In genomic region chr3:61591300-61591699, GRCh38 we compare ENCODE assay signal across 2 cellular contexts.
TF ChIP-seq lines count a peak whose summit lies in the region.

No MANE protein-coding gene starts in this region.

TF ChIP-seq in GM23338, 12 proteins besides CTCF, POLR2A, EP300 and RAD21:
- TF ChIP-seq POLR2AphosphoS5 (IDR thresholded peaks at IDR 0.05; ENCODE audit: low read depth) (no peak), NANOG (IDR thresholded peaks at IDR 0.05; ENCODE audit: borderline replicate concordance) (no peak), EZH2phosphoT487 (IDR thresholded peaks at IDR 0.05; ENCODE audit: unreplicated experiment) (no peak), JUNB (IDR thresholded peaks at IDR 0.05; ENCODE audit: unreplicated experiment) (no peak), CREB1 (CRISPR knock-in tag; IDR thresholded peaks at IDR 0.05; ENCODE audit: low read depth) (no peak), STAT1 (IDR thresholded peaks at IDR 0.05; ENCODE audit: unreplicated experiment) (no peak), ZNF331 (CRISPR knock-in tag; IDR thresholded peaks at IDR 0.05; ENCODE audit: low read depth) (no peak)
- TF ChIP-seq, protein P1, sequence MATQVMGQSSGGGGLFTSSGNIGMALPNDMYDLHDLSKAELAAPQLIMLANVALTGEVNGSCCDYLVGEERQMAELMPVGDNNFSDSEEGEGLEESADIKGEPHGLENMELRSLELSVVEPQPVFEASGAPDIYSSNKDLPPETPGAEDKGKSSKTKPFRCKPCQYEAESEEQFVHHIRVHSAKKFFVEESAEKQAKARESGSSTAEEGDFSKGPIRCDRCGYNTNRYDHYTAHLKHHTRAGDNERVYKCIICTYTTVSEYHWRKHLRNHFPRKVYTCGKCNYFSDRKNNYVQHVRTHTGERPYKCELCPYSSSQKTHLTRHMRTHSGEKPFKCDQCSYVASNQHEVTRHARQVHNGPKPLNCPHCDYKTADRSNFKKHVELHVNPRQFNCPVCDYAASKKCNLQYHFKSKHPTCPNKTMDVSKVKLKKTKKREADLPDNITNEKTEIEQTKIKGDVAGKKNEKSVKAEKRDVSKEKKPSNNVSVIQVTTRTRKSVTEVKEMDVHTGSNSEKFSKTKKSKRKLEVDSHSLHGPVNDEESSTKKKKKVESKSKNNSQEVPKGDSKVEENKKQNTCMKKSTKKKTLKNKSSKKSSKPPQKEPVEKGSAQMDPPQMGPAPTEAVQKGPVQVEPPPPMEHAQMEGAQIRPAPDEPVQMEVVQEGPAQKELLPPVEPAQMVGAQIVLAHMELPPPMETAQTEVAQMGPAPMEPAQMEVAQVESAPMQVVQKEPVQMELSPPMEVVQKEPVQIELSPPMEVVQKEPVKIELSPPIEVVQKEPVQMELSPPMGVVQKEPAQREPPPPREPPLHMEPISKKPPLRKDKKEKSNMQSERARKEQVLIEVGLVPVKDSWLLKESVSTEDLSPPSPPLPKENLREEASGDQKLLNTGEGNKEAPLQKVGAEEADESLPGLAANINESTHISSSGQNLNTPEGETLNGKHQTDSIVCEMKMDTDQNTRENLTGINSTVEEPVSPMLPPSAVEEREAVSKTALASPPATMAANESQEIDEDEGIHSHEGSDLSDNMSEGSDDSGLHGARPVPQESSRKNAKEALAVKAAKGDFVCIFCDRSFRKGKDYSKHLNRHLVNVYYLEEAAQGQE (IDR thresholded peaks at IDR 0.05; ENCODE audit: unreplicated experiment) = no peak

TF ChIP-seq in IMR-90, 13 proteins besides CTCF, POLR2A, EP300 and RAD21:
- TF ChIP-seq MXI1 (IDR thresholded peaks at IDR 0.05; ENCODE audit: borderline replicate concordance, low read depth, low read length) (no peak), MAFK (IDR thresholded peaks at IDR 0.05; ENCODE audit: low read depth, low read length) (no peak), RCOR1 (IDR thresholded peaks at IDR 0.05; ENCODE audit: insufficient replicate concordance, low read length) (no peak), NFE2L2 (IDR thresholded peaks at IDR 0.05; ENCODE audit: low read depth, low read length) (no peak), CEBPB (IDR thresholded peaks at IDR 0.05; ENCODE audit: low read depth, low read length) (no peak), SMC3 (IDR thresholded peaks at IDR 0.05; ENCODE audit: low read depth, low read length) (no peak), FOS (IDR thresholded peaks at IDR 0.05; ENCODE audit: low read depth, low read length) (no peak), BHLHE40 (IDR thresholded peaks at IDR 0.05; ENCODE audit: low read depth, low read length) (no peak), MAZ (IDR thresholded peaks at IDR 0.05; ENCODE audit: borderline replicate concordance, low read depth, low read length) (no peak), RFX5 (IDR thresholded peaks at IDR 0.05; ENCODE audit: low read depth, low read length) (no peak), ELK1 (IDR thresholded peaks at IDR 0.05; ENCODE audit: borderline replicate concordance, low read depth, low read length) (no peak), CHD1 (IDR thresholded peaks at IDR 0.05; ENCODE audit: low read depth, low read length) (no peak)
- TF ChIP-seq, protein P2, sequence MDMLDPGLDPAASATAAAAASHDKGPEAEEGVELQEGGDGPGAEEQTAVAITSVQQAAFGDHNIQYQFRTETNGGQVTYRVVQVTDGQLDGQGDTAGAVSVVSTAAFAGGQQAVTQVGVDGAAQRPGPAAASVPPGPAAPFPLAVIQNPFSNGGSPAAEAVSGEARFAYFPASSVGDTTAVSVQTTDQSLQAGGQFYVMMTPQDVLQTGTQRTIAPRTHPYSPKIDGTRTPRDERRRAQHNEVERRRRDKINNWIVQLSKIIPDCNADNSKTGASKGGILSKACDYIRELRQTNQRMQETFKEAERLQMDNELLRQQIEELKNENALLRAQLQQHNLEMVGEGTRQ (IDR thresholded peaks at IDR 0.05; ENCODE audit: low read depth, low read length) = no peak
